10 cellular contexts compared by ENCODE assay signal in genomic region chr14:93329965-93330608, GRCh38. TPM values are rescaled to one million over a fixed set of nuclear protein-coding genes. Genes with fewer than 3 reads are reported as not detected.
DNase-seq lines count a peak whose midpoint lies in the region; ATAC-seq and TF ChIP-seq lines count a peak whose summit lies in the region.
"Had no signal": no experiment of that assay in that cellular context is flagged by ENCODE, and none has a peak within 500 bp of the region (broad histone marks: within the 10 kb centered on the region; RNA-seq: fewer than 3 reads in every experiment).

No MANE protein-coding gene starts in this region.

- in situ Hi-C loops in HAP-1 (cut with MboI; ENCODE audit: low sequenced_read_pairs) = no loop called here

- H3K4me3 Mint-ChIP-seq in Caco-2 (ENCODE audit: unreplicated experiment) (peak overlapping the region; percentile 44), neural progenitor cell (no peak overlapping the region)

- H3K4me3 ChIP-seq in Caco-2 (ENCODE audit: low read depth, low read length) (no peak overlapping the region), OCI-LY3 (ENCODE audit: low read length) (no peak overlapping the region), epithelial cell of proximal tubule (ENCODE audit: low read depth, low read length) (peak overlapping the region; percentile 69), neural progenitor cell (peak overlapping the region; percentile 89), HAP-1 (no peak overlapping the region), MG63 (no peak overlapping the region)
- H3K4me3 ChIP-seq: tibial nerve had no signal

- POLR2A ChIA-PET in Caco-2 (lab: Charles Lee) = no interaction called here

- peaks cover 2% of the 10 kb centered on the region for H3K36me3 ChIP-seq in Caco-2 (ENCODE audit: control insufficient read depth, insufficient read depth, low read length)
- no peaks in the 10 kb centered on the region for H3K36me3 ChIP-seq in OCI-LY3 (replicated peaks; ENCODE audit: low read depth, low read length)
- no peaks in the 10 kb centered on the region for H3K36me3 ChIP-seq in neural progenitor cell
- H3K36me3 ChIP-seq in HAP-1 (replicated peaks) = no peaks in the 10 kb centered on the region; the same call in 1 of the 2 replicates
- no peaks in the 10 kb centered on the region for H3K36me3 ChIP-seq in MG63
- H3K36me3 ChIP-seq: left lung, tibial nerve had no signal

- H3K27ac Mint-ChIP-seq in Caco-2 (ENCODE audit: unreplicated experiment) (peak overlapping the region; percentile 6), neural progenitor cell (no peak overlapping the region)

- H3K36me3 Mint-ChIP-seq in Caco-2 (ENCODE audit: insufficient read depth, unreplicated experiment) (peaks cover 18% of the 10 kb centered on the region), neural progenitor cell (peaks cover 3% of the 10 kb centered on the region)

- TF ChIP-seq CTCF in Caco-2 (IDR thresholded peaks at IDR 0.05; ENCODE audit: insufficient read depth in 1 of 2, low read depth in 1 of 2, low read length in 1 of 2, severe bottlenecking in 1 of 2, unreplicated experiment in 1 of 2) (no peak), OCI-LY3 (IDR thresholded peaks at IDR 0.05; ENCODE audit: low read depth, low read length) (no peak), epithelial cell of proximal tubule (conservative IDR thresholded peaks at IDR 0.05; ENCODE audit: low read depth, low read length) (no peak), neural progenitor cell (IDR thresholded peaks at IDR 0.05) (no peak)

- H3K4me2 ChIP-seq in OCI-LY3 (ENCODE audit: low read length) = peak overlapping the region; percentile 96; the same call in 1 of the 2 replicates
- H3K4me2 ChIP-seq in neural progenitor cell = peak overlapping the region; percentile 75

- intact Hi-C loops in Caco-2 (cut with micrococcal nuclease; ENCODE audit: unreplicated experiment) = loop anchor here (5.0 kb wide), 2 partner anchors 43 to 123 kb away; partner anchors contain the start of genes GON7 and UBR7

- H3K27me3 Mint-ChIP-seq in Caco-2 (ENCODE audit: insufficient read depth, unreplicated experiment) (no peaks in the 10 kb centered on the region), neural progenitor cell (ENCODE audit: insufficient read depth, low read depth) (peaks cover 3% of the 10 kb centered on the region)

- peaks cover 26% of the 10 kb centered on the region for H3K4me1 ChIP-seq in Caco-2
- peaks cover 33% of the 10 kb centered on the region for H3K4me1 ChIP-seq in OCI-LY3 (ENCODE audit: low read length)
- H3K4me1 ChIP-seq in neural progenitor cell = peaks cover 40% of the 10 kb centered on the region
- peaks cover 25% of the 10 kb centered on the region for H3K4me1 ChIP-seq in HAP-1

- H3K27me3 ChIP-seq in Caco-2 (replicated peaks; ENCODE audit: control insufficient read depth, insufficient read depth, low read length) (no peaks in the 10 kb centered on the region), OCI-LY3 (ENCODE audit: low read depth, low read length) (no peaks in the 10 kb centered on the region), neural progenitor cell (no peaks in the 10 kb centered on the region), HAP-1 (ENCODE audit: low read depth) (no peaks in the 10 kb centered on the region), MG63 (no peaks in the 10 kb centered on the region)
- H3K27me3 ChIP-seq: left lung, tibial nerve had no signal

- H4K20me1 ChIP-seq in OCI-LY3 (ENCODE audit: insufficient read depth, low read length) = peaks cover 34% of the 10 kb centered on the region
- H4K20me1 ChIP-seq in neural progenitor cell (ENCODE audit: low read depth) = peaks cover 52% of the 10 kb centered on the region

- H3F3A ChIP-seq in neural progenitor cell (ENCODE audit: low read depth) = peaks cover 30% of the 10 kb centered on the region

- CTCF ChIA-PET in Caco-2 (lab: Charles Lee) = interaction anchor here (0.6 kb wide), 1 partner anchor 48 kb away, joined by 4 read pairs; no protein-coding TSS in a partner anchor

- H3K9ac ChIP-seq in OCI-LY3 (ENCODE audit: low read length) = no peak overlapping the region
- no peak overlapping the region for H3K9ac ChIP-seq in neural progenitor cell

- BruUV-seq in Caco-2 (replicated peaks; lab: Mats Ljungman, UMichigan) = TSS peak; percentile 15

- no peaks in the 10 kb centered on the region for H3K9me3 Mint-ChIP-seq in Caco-2 (ENCODE audit: unreplicated experiment)
- no peaks in the 10 kb centered on the region for H3K9me3 Mint-ChIP-seq in neural progenitor cell

- ATAC-seq in GM21825 (IDR thresholded peaks at IDR 0.05; ENCODE audit: unreplicated experiment) = no peak
- no peak for ATAC-seq in GM19455 (IDR thresholded peaks at IDR 0.05; ENCODE audit: unreplicated experiment)
- ATAC-seq: left lung had no signal

- peaks cover 19% of the 10 kb centered on the region for H3K4me1 Mint-ChIP-seq in Caco-2 (ENCODE audit: low read depth, unreplicated experiment)
- H3K4me1 Mint-ChIP-seq in neural progenitor cell = peaks cover 33% of the 10 kb centered on the region

- peaks cover 84% of the 10 kb centered on the region for H3K79me2 ChIP-seq in OCI-LY3 (ENCODE audit: low read length)
- peaks cover 92% of the 10 kb centered on the region for H3K79me2 ChIP-seq in neural progenitor cell (ENCODE audit: low read depth)

- H3K9me3 ChIP-seq in Caco-2 (no peaks in the 10 kb centered on the region), OCI-LY3 (ENCODE audit: insufficient read depth, low read length) (no peaks in the 10 kb centered on the region), neural progenitor cell (ENCODE audit: low read depth) (no peaks in the 10 kb centered on the region), HAP-1 (no peaks in the 10 kb centered on the region), MG63 (no peaks in the 10 kb centered on the region)
- H3K9me3 ChIP-seq: left lung, tibial nerve had no signal

- no peak for DNase-seq in Caco-2
- DNase-seq in epithelial cell of proximal tubule (ENCODE audit: low read depth) = no peak
- DNase-seq in neural progenitor cell (ENCODE audit: low spot score) = no peak
- DNase-seq in HAP-1 (ENCODE audit: low spot score in 2 of 2) = no peak
- DNase-seq in MG63 = no peak
- DNase-seq: left lung had no signal

- no peak overlapping the region for H3K27ac ChIP-seq in OCI-LY3 (ENCODE audit: low read length)
- peak overlapping the region; percentile 21 for H3K27ac ChIP-seq in neural progenitor cell

- H2AFZ ChIP-seq in OCI-LY3 (ENCODE audit: low read depth, low read length) (no peak overlapping the region), neural progenitor cell (replicated peaks) (no peak overlapping the region)

RNA-seq across cellular contexts. Expression of gene BTBD7, which starts 2.7 kb away (rescaled TPM):
- 28.8 and 32.2 TPM in 2 replicates for total RNA-seq in Caco-2 (2022)
- total RNA-seq in epithelial cell of proximal tubule = 18.4 and 22.2 TPM in 2 replicates
- 30.1 and 44.7 TPM in 2 replicates for total RNA-seq in neural progenitor cell (ENCODE audit: low replicate concordance)
- 4.8 and 8.6 TPM in 2 replicates for total RNA-seq in MG63 (2014; rRNA removed; shearing (Covaris generic); ENCODE audit: low replicate concordance)

RNA-seq across cellular contexts. Expression of gene COX8C, which starts 16.9 kb away (rescaled TPM):
- total RNA-seq in Caco-2 (2022) = not detected in 2 replicates
- not detected in 2 replicates for total RNA-seq in epithelial cell of proximal tubule
- total RNA-seq in neural progenitor cell (ENCODE audit: low replicate concordance) = not detected in 2 replicates
- total RNA-seq in MG63 (2014; rRNA removed; shearing (Covaris generic); ENCODE audit: low replicate concordance) = not detected in 2 replicates
- total RNA-seq: left lung, tibial nerve had no signal

Comparison
In these comparisons a context has a peak if more than half of its experiments do, and no peak if none do; other contexts are left out.
1. H3K4me3 ChIP-seq: peak in epithelial cell of proximal tubule (single experiment) and neural progenitor cell (single experiment); none in Caco-2 (single experiment), OCI-LY3 (single experiment), HAP-1 (single experiment) and MG63 (single experiment).